ENCODE assay signal across 11 cellular contexts in genomic region chr9:72356019-72356653, GRCh38. TPM values are rescaled to one million over a fixed set of nuclear protein-coding genes. Genes with fewer than 3 reads are reported as not detected.
A peak's percentile ranks its signal among the peaks of the same experiment; 100 is the strongest.
DNase-seq lines count a peak whose midpoint lies in the region; ATAC-seq, FAIRE-seq and TF ChIP-seq lines count a peak whose summit lies in the region.
"Had no signal": no experiment of that assay in that cellular context is flagged by ENCODE, and none has a peak within 500 bp of the region (broad histone marks: within the 10 kb centered on the region; RNA-seq: fewer than 3 reads in every experiment).

No MANE protein-coding gene starts in this region.

- peak overlapping the region; percentile 90 for H3K4me2 ChIP-seq in A549
- peak overlapping the region; percentile 99 for H3K4me2 ChIP-seq in Loucy (ENCODE audit: low read depth, low read length, poor library complexity, severe bottlenecking)
- H3K4me2 ChIP-seq in mammary epithelial cell (ENCODE audit: insufficient read depth, low read depth, low read length): no peak overlapping the region

- H3K9me2 ChIP-seq in Loucy (replicated peaks; ENCODE audit: low read depth, low read length): no peaks in the 10 kb centered on the region

- in situ Hi-C loops in mammary epithelial cell (cut with MboI; ENCODE audit: low sequenced_read_pairs in 2 of 2): no loop called here

- no peak for ATAC-seq in A549
- no peak for ATAC-seq in GM21515 (IDR thresholded peaks at IDR 0.05; ENCODE audit: unreplicated experiment)

- H3K79me2 ChIP-seq in Loucy (ENCODE audit: insufficient read depth, low read length) (peaks cover 64% of the 10 kb centered on the region), mammary epithelial cell (ENCODE audit: insufficient read depth, low read length) (peaks cover 63% of the 10 kb centered on the region)

- H3K36me3 ChIP-seq in Loucy (ENCODE audit: insufficient read depth, low read length) (peaks cover 75% of the 10 kb centered on the region), mammary epithelial cell (ENCODE audit: insufficient read depth, low read length) (peaks cover 38% of the 10 kb centered on the region)

- H3K9me3 ChIP-seq in A549 (no peaks in the 10 kb centered on the region), Loucy (ENCODE audit: insufficient read depth, low read depth, low read length) (no peaks in the 10 kb centered on the region), mammary epithelial cell (replicated peaks; ENCODE audit: insufficient read depth, low read length) (no peaks in the 10 kb centered on the region)

- POLR2A ChIA-PET in A549 (lab: Yijun Ruan, JAX): interaction anchor here (0.7 to 1.8 kb wide), 5 partner anchors 9 to 232 kb away, joined by 3 to 20 read pairs (median 3); partner anchors contain the start of gene ZFAND5

- peak; percentile 51 for FAIRE-seq in A549 (lab: Jason Lieb, UNC)

- dilution Hi-C loops in mammary epithelial cell (cut with HindIII; ENCODE audit: low sequenced_read_pairs): no loop called here

- TF ChIP-seq CTCF in A549 (IDR thresholded peaks at IDR 0.05) (no peak), Loucy (conservative IDR thresholded peaks at IDR 0.05; ENCODE audit: low read length) (no peak), mammary epithelial cell (conservative IDR thresholded peaks at IDR 0.05 in 1 of 2, IDR thresholded peaks at IDR 0.05 in 1 of 2; ENCODE audit: extremely low read depth in 1 of 2, insufficient read depth in 1 of 2, low read depth in 1 of 2, low read length in 2 of 2) (no peak)

- H3K4me1 ChIP-seq in A549 (peaks cover 100% of the 10 kb centered on the region), Loucy (ENCODE audit: insufficient read depth, low read length, poor library complexity, severe bottlenecking) (peaks cover 34% of the 10 kb centered on the region), mammary epithelial cell (ENCODE audit: insufficient read depth, low read length) (peaks cover 14% of the 10 kb centered on the region)

- TF ChIP-seq POLR2A in A549 (IDR thresholded peaks at IDR 0.05; ENCODE audit: low read length): no peak

- H2AFZ ChIP-seq in Loucy (ENCODE audit: low read length) (no peak overlapping the region), mammary epithelial cell (ENCODE audit: low read depth, low read length) (no peak overlapping the region)

- BruUV-seq in mammary epithelial cell (replicated peaks; lab: Mats Ljungman, UMichigan): no TSS peak

- TF ChIP-seq RAD21 in A549 (conservative IDR thresholded peaks at IDR 0.05 in 1 of 2, IDR thresholded peaks at IDR 0.05 in 1 of 2): no peak

- H3K27me3 ChIP-seq in Loucy (ENCODE audit: insufficient read depth, low read length, poor library complexity, severe bottlenecking): no peaks in the 10 kb centered on the region
- H3K27me3 ChIP-seq in mammary epithelial cell (ENCODE audit: insufficient read depth, low read length): no peaks in the 10 kb centered on the region

- H3K27ac ChIP-seq in A549 (peak overlapping the region; percentile 16 to 56; a peak in 4 of 6 replicates), mammary epithelial cell (ENCODE audit: insufficient read depth, low read depth, low read length) (no peak overlapping the region)

- TF ChIP-seq EP300 in A549 (IDR thresholded peaks at IDR 0.05): no peak

- H3K9ac ChIP-seq in Loucy (ENCODE audit: low read depth, low read length, poor library complexity, severe bottlenecking): no peak overlapping the region
- H3K9ac ChIP-seq in mammary epithelial cell (ENCODE audit: insufficient read depth, low read length): no peak overlapping the region

- intact Hi-C loops in mammary epithelial cell (cut with micrococcal nuclease): no loop called here

- peak overlapping the region; percentile 91; the same call in 1 of the 3 replicates for H3K4me3 ChIP-seq in A549
- H3K4me3 ChIP-seq in Loucy (ENCODE audit: low read length, poor library complexity, severe bottlenecking): no peak overlapping the region
- H3K4me3 ChIP-seq in mammary epithelial cell (replicated peaks in 1 of 3; ENCODE audit: insufficient read depth in 1 of 3, low read depth in 2 of 3, low read length in 3 of 3): no peak overlapping the region

- no peaks in the 10 kb centered on the region for H3F3A ChIP-seq in Loucy (ENCODE audit: low read depth)

- CTCF ChIA-PET in A549 (lab: Yijun Ruan, JAX) (interaction anchor here (0.6 to 3.1 kb wide), 8 partner anchors 41 to 244 kb away, joined by 3 to 9 read pairs (median 4); no protein-coding TSS in a partner anchor), mammary epithelial cell (lab: Charles Lee; ENCODE audit: low non-redundant PET) (no interaction called here)

- 49% methylated on average over 10 of the region's 10 CpGs for WGBS in A549 (ENCODE audit: missing lambda C conversion rate)
- WGBS in mammary epithelial cell (ENCODE audit: low coverage, missing lambda C conversion rate): 85% methylated on average over 10 of the region's 10 CpGs

- peaks cover 75% of the 10 kb centered on the region for H4K20me1 ChIP-seq in Loucy (ENCODE audit: insufficient read depth, low read length, poor library complexity, severe bottlenecking)
- no peaks in the 10 kb centered on the region for H4K20me1 ChIP-seq in mammary epithelial cell (ENCODE audit: insufficient read depth, low read length)

- peak in 1 of 2 experiments; percentile 46 for DNase-seq in A549 (ENCODE audit: low read depth in 1 of 2, low spot score in 1 of 2)
- peak; percentile 45 for DNase-seq in astrocyte of the hippocampus (ENCODE audit: low read depth, low spot score)
- DNase-seq in medulla oblongata (ENCODE audit: extremely low spot score): peak; percentile 62
- no peak for DNase-seq in occipital lobe (lab: John Stamatoyannopoulos, UW)
- no peak for DNase-seq in NCI-H69 (lab: John Stamatoyannopoulos, UW)
- no peak for DNase-seq in mammary epithelial cell
- DNase-seq: COR-L47; effector memory CD4-positive, alpha-beta T cell; NCI-H510A had no signal

TF ChIP-seq in A549, 52 proteins besides CTCF, POLR2A, EP300 and RAD21:
- TF ChIP-seq TP53 (CRISPR knock-in tag; IDR thresholded peaks at IDR 0.05): peak; percentile 51; the same call in 1 of the 2 replicates
- TF ChIP-seq FOSB (CRISPR knock-in tag; IDR thresholded peaks at IDR 0.05): peak; percentile 42; the same call in 1 of the 2 replicates
- TF ChIP-seq ELK1 (IDR thresholded peaks at IDR 0.05; ENCODE audit: low read depth, low read length): no peak
- TF ChIP-seq HOXA7 (CRISPR knock-in tag; IDR thresholded peaks at IDR 0.05): peak; percentile 86

RNA-seq across cellular contexts. Expression of gene ZFAND5, which starts 8.9 kb away (rescaled TPM):
- polyA plus RNA-seq in A549 (2011; rRNA removed) (234 and 315 TPM in 2 replicates), A549 (2017; fragmentation: RNase III; extraction: RNeasy Plus Mini Kit Qiagen cat#74134 plus additional on column Dnase treatment) (126 to 136 TPM (median 135 TPM) in 3 replicates), mammary epithelial cell (37.3 TPM)
- 94.0 and 129 TPM in 2 replicates for polyA plus RNA-seq in A549 (2012; cell fraction: cytosol; rRNA removed)
- 92.3 and 99.3 TPM in 2 replicates for polyA plus RNA-seq in A549 (2012; cell fraction: nucleus; rRNA removed)
- polyA minus RNA-seq in A549 (2011; rRNA and poly(A)+ RNA removed): 74.6 and 81.9 TPM in 2 replicates
- total RNA-seq in occipital lobe (333 TPM), mammary epithelial cell (10 to 100 TPM; 88.6 to 92.5 TPM)
- polyA minus RNA-seq in mammary epithelial cell: 122 TPM

Comparison
In these comparisons a context has a peak if more than half of its experiments do, and no peak if none do; other contexts are left out.
1. DNase-seq: peak in astrocyte of the hippocampus (single experiment) and medulla oblongata (single experiment); none in occipital lobe (single experiment), NCI-H69 (single experiment) and mammary epithelial cell (single experiment).